ENCODE assay signal across 19 cellular contexts in genomic region chr14:105335735-105336476, GRCh38. TPM values are rescaled to one million over a fixed set of nuclear protein-coding genes. Genes with fewer than 3 reads are reported as not detected.
A peak's percentile ranks its signal among the peaks of the same experiment; 100 is the strongest.
DNase-seq lines count a peak whose midpoint lies in the region; ATAC-seq and FAIRE-seq lines count a peak whose summit lies in the region.
"Had no signal": no experiment of that assay in that cellular context is flagged by ENCODE, and none has a peak within 500 bp of the region (broad histone marks: within the 10 kb centered on the region; RNA-seq: fewer than 3 reads in every experiment).

No MANE protein-coding gene starts in this region.

- in situ Hi-C loops in G401 (cut with HindIII; ENCODE audit: low sequenced_read_pairs) = no loop called here

- FAIRE-seq in frontal cortex (lab: Jason Lieb, UNC) = no peak

- no peak for ATAC-seq in HG03108 (IDR thresholded peaks at IDR 0.05; ENCODE audit: unreplicated experiment)
- ATAC-seq: naive thymus-derived CD4-positive, alpha-beta T cell; PC-3 had no signal

- H3K27ac ChIP-seq in cingulate gyrus (ENCODE audit: low read depth, low read length) = peak overlapping the region; percentile 76
- H3K27ac ChIP-seq: SK-N-MC had no signal

- DNase-seq in G401 (ENCODE audit: low spot score) (peak; percentile 29), inferior parietal cortex (ENCODE audit: extremely low spot score) (peak; percentile 22), putamen (ENCODE audit: low spot score) (peak; percentile 58), frontal cortex (ENCODE audit: low spot score in 2 of 2) (no peak), SHP77 treated with DMSO at 0.1 percent for 48 hours (lab: John Stamatoyannopoulos, UW) (no peak)
- no peak for DNase-seq in activated effector memory CD4-positive, alpha-beta T cell treated with Interleukin-2 at 50 U/mL for 16 hours
- DNase-seq: ACHN; activated CD4-positive, alpha-beta T cell treated with anti-CD3 and anti-CD28 coated beads for 4 hours; activated CD8-positive, alpha-beta memory T cell treated with anti-CD3 and anti-CD28 coated beads, Interleukin-2, amount 50 U/mL, for 4 hours; activated gamma-delta T cell; HFFc6; naive thymus-derived CD4-positive, alpha-beta T cell; NCI-H187 treated with DMSO at 0.1 percent for 48 hours; NCI-H510A treated with DMSO at 0.1 percent for 48 hours; PC-3; stimulated activated CD4-positive, alpha-beta T cell treated with anti-CD3 and anti-CD28 coated beads, Interleukin-1b, Interleukin-23, amount 100 ng/mL, for 48 hours had no signal

RNA-seq across cellular contexts. Expression of gene PACS2, which starts 21.4 kb away (rescaled TPM):
- total RNA-seq in G401 (2014; rRNA removed; shearing (Covaris generic)) = 36.9 and 50.7 TPM in 2 replicates
- 73.0 TPM for total RNA-seq in frontal cortex

RNA-seq across cellular contexts. Expression of gene BRF1, which starts 35.1 kb away (rescaled TPM):
- 30.3 and 46.8 TPM in 2 replicates for total RNA-seq in G401 (2014; rRNA removed; shearing (Covaris generic))
- 60.7 TPM for total RNA-seq in frontal cortex

Comparison
In these comparisons a context has a peak if more than half of its experiments do, and no peak if none do; other contexts are left out.
1. DNase-seq: peak in G401 (single experiment), inferior parietal cortex (single experiment) and putamen (single experiment); none in frontal cortex (0 of 2), SHP77 treated with DMSO at 0.1 percent for 48 hours (single experiment) and activated effector memory CD4-positive, alpha-beta T cell treated with Interleukin-2 at 50 U/mL for 16 hours (single experiment).